ENCODE assay signal across 8 cellular contexts in the genomic region with DNA sequence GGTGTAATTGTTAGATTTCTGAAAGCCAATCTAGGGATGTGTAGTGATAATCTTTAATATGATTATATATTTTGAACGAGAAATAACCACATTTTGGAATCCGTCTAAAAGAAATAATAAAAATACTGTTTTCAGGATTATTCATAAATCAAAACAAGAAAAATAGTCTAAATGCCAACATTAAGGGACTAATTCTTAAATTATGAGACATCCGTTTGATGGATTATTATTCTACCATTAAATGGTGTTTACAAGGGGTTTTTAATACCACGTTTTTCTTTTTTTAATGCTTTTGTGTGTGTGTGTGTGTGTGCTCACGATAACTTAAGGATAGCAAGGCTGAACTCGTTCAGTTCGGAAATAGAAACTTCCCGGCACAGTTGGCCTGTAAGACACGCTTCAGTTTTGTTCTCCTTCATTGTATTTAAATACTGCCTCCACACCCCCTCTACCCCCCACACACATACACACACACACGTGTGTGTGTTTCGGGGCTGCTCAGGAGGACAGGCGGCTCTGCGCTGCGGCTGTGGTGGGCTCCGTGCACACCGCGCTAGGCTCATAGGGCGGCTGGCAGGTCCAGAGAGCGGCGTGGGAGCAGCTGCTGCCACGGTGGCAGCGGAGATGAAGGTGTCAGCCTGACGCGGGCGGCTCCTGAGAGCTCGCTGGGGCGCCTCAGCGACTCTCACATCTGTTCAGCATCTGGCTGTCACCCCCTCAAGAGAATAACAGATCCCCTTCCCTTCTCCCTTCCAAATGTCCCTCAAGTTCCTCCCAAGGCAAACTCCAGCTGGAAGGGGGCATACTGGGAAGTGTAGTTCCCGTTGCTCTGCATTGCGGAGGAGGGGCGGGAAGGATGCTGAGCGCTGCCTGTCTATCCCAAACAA. TPM values are rescaled to one million over a fixed set of nuclear protein-coding genes. Genes with fewer than 3 reads are reported as not detected.
DNase-seq lines count a peak whose midpoint lies in the region; ATAC-seq, FAIRE-seq and TF ChIP-seq lines count a peak whose summit lies in the region.

No MANE protein-coding gene starts in this region.

- H3K9ac ChIP-seq in HUES48 (ENCODE audit: low read depth, low read length) = no peak overlapping the region

- peak overlapping the region; percentile 45; the same call in 2 of the 3 replicates for H3K4me2 ChIP-seq in A549

- no peak for DNase-seq in A549 (ENCODE audit: low read depth in 1 of 2, low spot score in 1 of 2)
- DNase-seq in activated CD8-positive, alpha-beta memory T cell treated with anti-CD3 and anti-CD28 coated beads for 24 hours = peak; percentile 68
- DNase-seq in fibroblast of villous mesenchyme (ENCODE audit: low read depth) = peak; percentile 48
- peak; percentile 77 for DNase-seq in retina
- DNase-seq in kidney glomerular epithelial cell (lab: John Stamatoyannopoulos, UW) = no peak
- DNase-seq in DMS153 treated with DMSO at 0.1 percent for 48 hours (lab: John Stamatoyannopoulos, UW; ENCODE audit: unreplicated experiment) = no peak
- no peak for DNase-seq in SHP77 (lab: John Stamatoyannopoulos, UW)

- CTCF ChIA-PET in A549 (lab: Yijun Ruan, JAX) = interaction anchor here (0.9 to 1.4 kb wide), 2 partner anchors 32 to 591 kb away, joined by 3 to 4 read pairs; no protein-coding TSS in a partner anchor

- TF ChIP-seq EP300 in A549 (IDR thresholded peaks at IDR 0.05) = no peak

- WGBS in A549 (ENCODE audit: missing lambda C conversion rate) = 50% methylated on average over 32 of the region's 32 CpGs

- no peaks in the 10 kb centered on the region for H3K36me3 ChIP-seq in HUES48 (ENCODE audit: control insufficient read depth, insufficient read depth, low read length)

- POLR2A ChIA-PET in A549 (lab: Yijun Ruan, JAX) = no interaction called here

- FAIRE-seq in A549 (lab: Jason Lieb, UNC) = no peak

- 0 out of 2 replicates have a peak, but pooled peaks have one; percentile 11 for TF ChIP-seq POLR2A in A549 (IDR thresholded peaks at IDR 0.05; ENCODE audit: low read length)

- ATAC-seq in A549 = peak; percentile 48 to 68; a peak in 4 of 6 replicates

- H3K27ac ChIP-seq in A549 (no peak overlapping the region), HUES48 (ENCODE audit: low read depth, low read length) (no peak overlapping the region)

- H3K9me3 ChIP-seq in A549 (peaks cover 3% of the 10 kb centered on the region; the same call in 1 of the 3 replicates), HUES48 (ENCODE audit: control insufficient read depth, insufficient read depth, low read length) (no peaks in the 10 kb centered on the region)

- H3K4me1 ChIP-seq in A549 = no peaks in the 10 kb centered on the region
- 0 out of 2 replicates have a peak, but pooled peaks cover 7% of the 10 kb centered on the region for H3K4me1 ChIP-seq in HUES48 (ENCODE audit: control insufficient read depth, insufficient read depth, low read length)

- no peak for TF ChIP-seq RAD21 in A549 (conservative IDR thresholded peaks at IDR 0.05 in 1 of 2, IDR thresholded peaks at IDR 0.05 in 1 of 2)

- H3K27me3 ChIP-seq in HUES48 (ENCODE audit: control insufficient read depth, insufficient read depth, low read length) = peaks cover 15% of the 10 kb centered on the region

- no peak for TF ChIP-seq CTCF in A549 (IDR thresholded peaks at IDR 0.05)
- no peak for TF ChIP-seq CTCF in fibroblast of villous mesenchyme (IDR thresholded peaks at IDR 0.05; ENCODE audit: insufficient read depth, low read depth, low read length)

- H3K4me3 ChIP-seq in A549 = 0 out of 3 replicates have a peak overlapping the region, but pooled peaks have one; percentile 5
- peak overlapping the region; percentile 74 for H3K4me3 ChIP-seq in HUES48 (ENCODE audit: low read depth, low read length)
- H3K4me3 ChIP-seq in fibroblast of villous mesenchyme (ENCODE audit: low read depth, low read length) = peak overlapping the region; percentile 43

TF ChIP-seq in A549, 52 proteins besides CTCF, POLR2A, EP300 and RAD21:
- TF ChIP-seq CBX8 (IDR thresholded peaks at IDR 0.05) (peak; percentile 94), ZFP36 (IDR thresholded peaks at IDR 0.05; ENCODE audit: borderline replicate concordance, partially characterized antibody) (peak; percentile 58), FOSL2 (IDR thresholded peaks at IDR 0.05) (no peak), FOSL2 (CRISPR knock-in tag; IDR thresholded peaks at IDR 0.05) (no peak), RNF2 (IDR thresholded peaks at IDR 0.05; ENCODE audit: borderline replicate concordance, low read depth) (peak; percentile 98; the same call in 1 of the 2 replicates), JUN (IDR thresholded peaks at IDR 0.05) (no peak)

RNA-seq across cellular contexts. Expression of gene ANP32A, which starts 23.0 kb away (rescaled TPM):
- polyA plus RNA-seq in A549 (2011; rRNA removed) = 200 and 208 TPM in 2 replicates
- polyA plus RNA-seq in A549 (2012; cell fraction: cytosol; rRNA removed) = 97.6 and 99.3 TPM in 2 replicates
- 31.7 and 43.1 TPM in 2 replicates for polyA plus RNA-seq in A549 (2012; cell fraction: nucleus; rRNA removed)
- 354 to 362 TPM (median 360 TPM) in 3 replicates for polyA plus RNA-seq in A549 (2017; fragmentation: RNase III; extraction: RNeasy Plus Mini Kit Qiagen cat#74134 plus additional on column Dnase treatment)
- polyA minus RNA-seq in A549 (2011; rRNA and poly(A)+ RNA removed) = 58.5 and 59.3 TPM in 2 replicates
- 28.7 and 38.0 TPM in 2 replicates for total RNA-seq in fibroblast of villous mesenchyme

Comparison
In these comparisons a context has a peak if more than half of its experiments do, and no peak if none do; other contexts are left out.
1. DNase-seq: peak in activated CD8-positive, alpha-beta memory T cell treated with anti-CD3 and anti-CD28 coated beads for 24 hours (single experiment), fibroblast of villous mesenchyme (single experiment) and retina (single experiment); none in A549 (0 of 2), kidney glomerular epithelial cell (single experiment), DMS153 treated with DMSO at 0.1 percent for 48 hours (single experiment) and SHP77 (0 of 2).
2. H3K4me3 ChIP-seq: peak in every context shown above with its lines; median percentile 74 in HUES48; 43 in fibroblast of villous mesenchyme; 5 in A549.